Comparison of ENCODE assay signal across 8 cellular contexts in the genomic region with DNA sequence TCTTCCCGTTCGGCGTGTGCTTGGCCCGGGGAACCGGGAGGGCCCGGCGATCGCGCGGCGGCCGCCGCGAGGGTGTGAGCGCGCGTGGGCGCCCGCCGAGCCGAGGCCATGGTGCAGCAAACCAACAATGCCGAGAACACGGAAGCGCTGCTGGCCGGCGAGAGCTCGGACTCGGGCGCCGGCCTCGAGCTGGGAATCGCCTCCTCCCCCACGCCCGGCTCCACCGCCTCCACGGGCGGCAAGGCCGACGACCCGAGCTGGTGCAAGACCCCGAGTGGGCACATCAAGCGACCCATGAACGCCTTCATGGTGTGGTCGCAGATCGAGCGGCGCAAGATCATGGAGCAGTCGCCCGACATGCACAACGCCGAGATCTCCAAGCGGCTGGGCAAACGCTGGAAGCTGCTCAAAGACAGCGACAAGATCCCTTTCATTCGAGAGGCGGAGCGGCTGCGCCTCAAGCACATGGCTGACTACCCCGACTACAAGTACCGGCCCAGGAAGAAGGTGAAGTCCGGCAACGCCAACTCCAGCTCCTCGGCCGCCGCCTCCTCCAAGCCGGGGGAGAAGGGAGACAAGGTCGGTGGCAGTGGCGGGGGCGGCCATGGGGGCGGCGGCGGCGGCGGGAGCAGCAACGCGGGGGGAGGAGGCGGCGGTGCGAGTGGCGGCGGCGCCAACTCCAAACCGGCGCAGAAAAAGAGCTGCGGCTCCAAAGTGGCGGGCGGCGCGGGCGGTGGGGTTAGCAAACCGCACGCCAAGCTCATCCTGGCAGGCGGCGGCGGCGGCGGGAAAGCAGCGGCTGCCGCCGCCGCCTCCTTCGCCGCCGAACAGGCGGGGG. TPM values are rescaled to one million over a fixed set of nuclear protein-coding genes. Genes with fewer than 3 reads are reported as not detected.
DNase-seq lines count a peak whose midpoint lies in the region; ATAC-seq lines count a peak whose summit lies in the region.

No MANE protein-coding gene starts in this region.

- CTCF ChIA-PET in activated naive CD4-positive, alpha-beta T cell treated with anti-CD3 and anti-CD28 coated beads, Interleukin-2, amount 10 ng/mL, durations not matched to agents 7 days and 5 days (lab: Charles Lee), result interaction anchor here (1.0 kb wide), 1 partner anchor 1019 kb away, joined by 3 read pairs; no protein-coding TSS in a partner anchor

- peak overlapping the region; percentile 90 for H2BK5ac ChIP-seq in neuronal stem cell (ENCODE audit: low read length)

- peak overlapping the region; percentile 78 for H2AK5ac ChIP-seq in neuronal stem cell (ENCODE audit: low read depth, low read length)

- WGBS in neuronal stem cell (ENCODE audit: extremely low coverage in 2 of 2, insufficient read length in 2 of 2, insufficient replicate concordance in 1 of 2), 2 donors, result no CpG with 5 or more reads among the region's 105 CpGs

- H4K91ac ChIP-seq in neuronal stem cell (ENCODE audit: low read depth, low read length, poor library complexity), result no peak overlapping the region

- H3K36me3 Mint-ChIP-seq in activated naive CD4-positive, alpha-beta T cell treated with anti-CD3 and anti-CD28 coated beads, Interleukin-2, amount 10 ng/mL, durations not matched to agents 7 days and 5 days, result peaks cover 10% of the 10 kb centered on the region

- H4K8ac ChIP-seq in neuronal stem cell (ENCODE audit: low read depth, low read length), result no peak overlapping the region

- peak overlapping the region; percentile 99 for H3K18ac ChIP-seq in neuronal stem cell (ENCODE audit: low read length)

- no peak overlapping the region for H2BK12ac ChIP-seq in neuronal stem cell (ENCODE audit: low read length)

- H3K4me3 ChIP-seq in NT2/D1 (ENCODE audit: insufficient read length, low read depth), result peak overlapping the region; percentile 95
- peak overlapping the region; percentile 86 to 96 for H3K4me3 ChIP-seq in neuronal stem cell (ENCODE audit: low read length in 2 of 2)

- peak overlapping the region; percentile 32 for H3K4me2 ChIP-seq in neuronal stem cell (ENCODE audit: insufficient read depth, low read length, poor library complexity, severe bottlenecking)

- peak overlapping the region; percentile 54 for H2BK15ac ChIP-seq in neuronal stem cell (ENCODE audit: low read length)

- peak overlapping the region; percentile 98 for H3K9ac ChIP-seq in NT2/D1 (ENCODE audit: insufficient read length, low read depth)
- H3K9ac ChIP-seq in neuronal stem cell (ENCODE audit: low read depth, low read length, poor library complexity), result peak overlapping the region; percentile 99

- peaks cover 26% of the 10 kb centered on the region for H3K36me3 ChIP-seq in NT2/D1 (ENCODE audit: insufficient read depth, insufficient read length, low read length)
- peaks cover 8 to 42% of the 10 kb centered on the region in 2 donors for H3K36me3 ChIP-seq in neuronal stem cell (replicated peaks in 1 of 2; ENCODE audit: control insufficient read depth in 2 of 2, insufficient read depth in 2 of 2, low read length in 2 of 2)

- no peaks in the 10 kb centered on the region for H3K4me1 ChIP-seq in NT2/D1 (ENCODE audit: insufficient read depth, insufficient read length)
- H3K4me1 ChIP-seq in neuronal stem cell (ENCODE audit: control insufficient read depth in 2 of 2, insufficient read depth in 1 of 2, low read depth in 1 of 2, low read length in 2 of 2), result peaks cover 3 to 18% of the 10 kb centered on the region in 2 donors

- no peaks in the 10 kb centered on the region for H3K9me3 Mint-ChIP-seq in activated naive CD4-positive, alpha-beta T cell treated with anti-CD3 and anti-CD28 coated beads, Interleukin-2, amount 10 ng/mL, durations not matched to agents 7 days and 5 days

- H3K27ac Mint-ChIP-seq in activated naive CD4-positive, alpha-beta T cell treated with anti-CD3 and anti-CD28 coated beads, Interleukin-2, amount 10 ng/mL, durations not matched to agents 7 days and 5 days, result peak overlapping the region; percentile 76

- peaks cover 5% of the 10 kb centered on the region for H3K79me1 ChIP-seq in neuronal stem cell (ENCODE audit: low read depth, low read length)

- H3K9me3 ChIP-seq in NT2/D1 (ENCODE audit: insufficient read depth, low read length) (no peaks in the 10 kb centered on the region), neuronal stem cell (replicated peaks in 1 of 2; ENCODE audit: control insufficient read depth in 2 of 2, insufficient read depth in 1 of 2, low read depth in 1 of 2, low read length in 2 of 2) (peaks cover 0 to 7% of the 10 kb centered on the region in 2 donors)

- H3K27ac ChIP-seq in neuronal stem cell (replicated peaks; ENCODE audit: low read length), result peak overlapping the region; percentile 91

- ATAC-seq in HG02759 (IDR thresholded peaks at IDR 0.05; ENCODE audit: unreplicated experiment), result peak; percentile 25

- peak overlapping the region; percentile 90 for H3K14ac ChIP-seq in neuronal stem cell (ENCODE audit: low read length)

- H3K23ac ChIP-seq in neuronal stem cell (ENCODE audit: low read depth, low read length, poor library complexity), result peak overlapping the region; percentile 97

- H2AFZ ChIP-seq in neuronal stem cell (ENCODE audit: low read length), result no peak overlapping the region

- H3K27me3 ChIP-seq in NT2/D1 (ENCODE audit: insufficient read depth, insufficient read length) (no peaks in the 10 kb centered on the region), neuronal stem cell (ENCODE audit: control insufficient read depth in 3 of 3, insufficient read depth in 3 of 3, low read depth in 1 of 3, low read length in 3 of 3) (no peaks in the 10 kb centered on the region)

- peaks cover 40% of the 10 kb centered on the region for H3K27me3 Mint-ChIP-seq in activated naive CD4-positive, alpha-beta T cell treated with anti-CD3 and anti-CD28 coated beads, Interleukin-2, amount 10 ng/mL, durations not matched to agents 7 days and 5 days

- H3K4ac ChIP-seq in neuronal stem cell (ENCODE audit: low read length), result peak overlapping the region; percentile 32

- peak overlapping the region; percentile 82 for H2BK120ac ChIP-seq in neuronal stem cell (ENCODE audit: low read depth, low read length)

- peaks cover 22% of the 10 kb centered on the region for H3K4me1 Mint-ChIP-seq in activated naive CD4-positive, alpha-beta T cell treated with anti-CD3 and anti-CD28 coated beads, Interleukin-2, amount 10 ng/mL, durations not matched to agents 7 days and 5 days

- DNase-seq in SIG-M5 treated with dmso at 0.1 percent for 504 hours (lab: John Stamatoyannopoulos, UW; ENCODE audit: unreplicated experiment) (peak; percentile 26), SIG-M5 (lab: John Stamatoyannopoulos, UW) (no peak), NT2/D1 (ENCODE audit: low read depth, low spot score) (no peak), glomerular visceral epithelial cell (ENCODE audit: extremely low spot score) (peak; percentile 53), neuronal stem cell (ENCODE audit: low spot score) (no peak)
- peak; percentile 55 for DNase-seq in activated naive CD4-positive, alpha-beta T cell treated with anti-CD3 and anti-CD28 coated beads, Interleukin-2, amount 10 ng/mL, durations not matched to agents 7 days and 5 days
- no peak for DNase-seq in effector CD4-positive, alpha-beta T cell

- peak overlapping the region; percentile 80 for H3K4me3 Mint-ChIP-seq in activated naive CD4-positive, alpha-beta T cell treated with anti-CD3 and anti-CD28 coated beads, Interleukin-2, amount 10 ng/mL, durations not matched to agents 7 days and 5 days

RNA-seq across cellular contexts. Expression of a gene that starts 1.1 kb away (rescaled TPM):
- 141 TPM for polyA plus RNA-seq in neuronal stem cell (2013, experiment 1 of 2)
- polyA plus RNA-seq in neuronal stem cell (2013, experiment 2 of 2), result 150 TPM

Comparison
In these comparisons a context has a peak if more than half of its experiments do, and no peak if none do; other contexts are left out.
1. DNase-seq: peak in SIG-M5 treated with dmso at 0.1 percent for 504 hours (single experiment), activated naive CD4-positive, alpha-beta T cell treated with anti-CD3 and anti-CD28 coated beads, Interleukin-2, amount 10 ng/mL, durations not matched to agents 7 days and 5 days (single experiment) and glomerular visceral epithelial cell (single experiment); none in SIG-M5 (single experiment), NT2/D1 (single experiment), neuronal stem cell (single experiment) and effector CD4-positive, alpha-beta T cell (single experiment).